Comparison of ENCODE assay signal across 8 cellular contexts in the genomic region with DNA sequence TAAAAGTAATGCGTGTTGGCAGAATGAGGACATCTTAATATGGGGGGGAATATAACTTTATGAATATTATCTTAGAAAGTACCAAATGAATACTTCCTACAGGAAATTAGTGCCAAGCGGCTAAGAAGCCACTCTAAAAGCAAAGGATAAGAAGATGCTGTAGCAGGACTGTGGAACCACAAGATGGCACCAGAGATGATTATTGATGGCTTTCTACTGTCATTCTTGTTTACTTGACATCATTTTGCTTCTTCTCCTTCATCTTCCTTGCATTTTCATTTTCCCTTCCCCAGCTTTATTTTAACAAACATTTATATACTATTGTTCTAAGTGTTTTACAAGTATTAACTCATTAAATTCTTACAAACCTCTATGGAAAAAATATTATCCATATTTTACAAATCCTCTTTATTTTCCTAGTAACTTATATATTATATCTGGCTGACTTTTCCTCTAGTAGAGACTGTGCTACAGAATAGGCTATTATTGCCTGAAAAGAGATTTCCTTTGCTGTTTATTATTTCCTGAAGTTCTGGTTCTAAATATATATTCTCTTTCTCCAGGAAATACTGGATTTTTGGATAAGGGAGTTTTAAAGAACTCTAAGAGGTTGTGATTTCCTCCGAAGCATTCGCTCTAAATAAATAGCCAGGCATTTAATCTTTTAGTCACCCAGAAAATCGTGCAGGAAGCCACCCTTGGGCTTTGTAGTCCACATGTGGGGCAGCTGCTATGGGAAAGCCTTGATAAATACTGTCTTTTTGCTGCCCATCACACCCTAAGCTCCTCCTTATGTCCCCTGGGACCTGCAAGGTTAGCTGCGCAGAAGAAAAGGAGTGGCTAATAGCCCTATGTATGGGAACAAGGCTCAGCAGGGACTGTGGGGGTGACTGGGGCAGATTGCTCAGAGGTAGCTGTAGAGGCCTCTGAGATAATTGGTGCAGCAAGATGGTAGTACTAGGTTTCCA. TPM values are rescaled to one million over a fixed set of nuclear protein-coding genes. Genes with fewer than 3 reads are reported as not detected.
DNase-seq lines count a peak whose midpoint lies in the region; ATAC-seq and TF ChIP-seq lines count a peak whose summit lies in the region.

No MANE protein-coding gene starts in this region.

- H4K91ac ChIP-seq in H9 (ENCODE audit: insufficient read length, low read depth, low read length), result no peak overlapping the region

- H3K4me1 Mint-ChIP-seq in H9, result no peaks in the 10 kb centered on the region; a peak in 1 of 4 replicates
- H3K4me1 Mint-ChIP-seq in activated CD8-positive, alpha-beta T cell treated with anti-CD3 and anti-CD28 coated beads for 36 hours (ENCODE audit: low read depth), result peaks cover 41% of the 10 kb centered on the region

- H3K4me1 ChIP-seq in H9 (ENCODE audit: insufficient read depth, low read length), result no peaks in the 10 kb centered on the region

- H2AK5ac ChIP-seq in H9 (ENCODE audit: insufficient read length, low read length), result no peak overlapping the region

- no peak overlapping the region for H3T11ph ChIP-seq in H9 (ENCODE audit: low read length)

- H3K23me2 ChIP-seq in H9 (ENCODE audit: insufficient read length, low read depth, low read length, poor library complexity, severe bottlenecking), result no peaks in the 10 kb centered on the region

- H3K4me2 ChIP-seq in H9 (ENCODE audit: insufficient read depth, insufficient read length, low read length), result no peak overlapping the region

- H4K8ac ChIP-seq in H9 (replicated peaks; ENCODE audit: insufficient read length, low read depth, low read length), result no peak overlapping the region

- intact Hi-C loops in activated CD8-positive, alpha-beta T cell treated with anti-CD3 and anti-CD28 coated beads for 36 hours (cut with micrococcal nuclease), result no loop called here

- no peaks in the 10 kb centered on the region for H3K36me3 Mint-ChIP-seq in H9 (ENCODE audit: insufficient read depth in 1 of 3, low read depth in 3 of 3)
- H3K36me3 Mint-ChIP-seq in activated CD8-positive, alpha-beta T cell treated with anti-CD3 and anti-CD28 coated beads for 36 hours (ENCODE audit: low read depth), result peaks cover 7% of the 10 kb centered on the region

- no peak overlapping the region for H2BK5ac ChIP-seq in H9 (ENCODE audit: insufficient read length, low read length)

- no peaks in the 10 kb centered on the region for H4K20me1 ChIP-seq in H9 (ENCODE audit: control insufficient read depth, insufficient read depth, insufficient read length)

- peak; percentile 74 for TF ChIP-seq CTCF in H9 (conservative IDR thresholded peaks at IDR 0.05)
- TF ChIP-seq CTCF in activated CD8-positive, alpha-beta T cell treated with anti-CD3 and anti-CD28 coated beads for 36 hours (IDR thresholded peaks at IDR 0.05), result peak; percentile 59

- no peak overlapping the region for H3K4me3 Mint-ChIP-seq in H9
- H3K4me3 Mint-ChIP-seq in activated CD8-positive, alpha-beta T cell treated with anti-CD3 and anti-CD28 coated beads for 36 hours, result no peak overlapping the region

- H3K18ac ChIP-seq in H9 (ENCODE audit: insufficient read length, low read depth, low read length), result no peak overlapping the region

- no peak overlapping the region for H2BK120ac ChIP-seq in H9 (ENCODE audit: low read depth, low read length, poor library complexity, severe bottlenecking)

- no peak overlapping the region for H3K27ac ChIP-seq in H9 (ENCODE audit: insufficient read length, low read depth, low read length)

- no CpG with 5 or more reads among the region's 6 CpGs for WGBS in H9 (ENCODE audit: extremely low coverage, insufficient read length, low lambda C conversion rate)

- no peak overlapping the region for H3K9ac ChIP-seq in H9 (ENCODE audit: extremely low read depth, insufficient read length, low read length)

- CTCF ChIA-PET in activated CD8-positive, alpha-beta T cell treated with anti-CD3 and anti-CD28 coated beads for 36 hours (lab: Charles Lee), result interaction anchor here (1.0 to 3.9 kb wide), 7 partner anchors 11 to 31 kb away, joined by 3 to 25 read pairs (median 8); no protein-coding TSS in a partner anchor

- H3K14ac ChIP-seq in H9 (ENCODE audit: insufficient read depth, low read length), result no peak overlapping the region

- H2BK15ac ChIP-seq in H9 (ENCODE audit: low read depth, low read length), result no peak overlapping the region

- no peaks in the 10 kb centered on the region for H3K27me3 Mint-ChIP-seq in H9 (ENCODE audit: low read depth)
- no peaks in the 10 kb centered on the region for H3K27me3 Mint-ChIP-seq in activated CD8-positive, alpha-beta T cell treated with anti-CD3 and anti-CD28 coated beads for 36 hours

- H3K27me3 ChIP-seq in H9 (ENCODE audit: insufficient read depth, low read length), result no peaks in the 10 kb centered on the region

- no peaks in the 10 kb centered on the region for H3K79me1 ChIP-seq in H9 (ENCODE audit: insufficient read depth, low read depth, low read length, poor library complexity, severe bottlenecking)

- H3K56ac ChIP-seq in H9 (ENCODE audit: insufficient read length, low read depth, low read length), result no peak overlapping the region

- no peak overlapping the region for H2AFZ ChIP-seq in H9 (ENCODE audit: low read length)

- DNase-seq in A172 (ENCODE audit: low spot score) (peak; percentile 57), Daoy (ENCODE audit: low read depth) (peak; percentile 19), H9 (no peak), M059J (ENCODE audit: low read depth) (peak; percentile 45), iris pigment epithelial cell (ENCODE audit: low read depth) (peak; percentile 56), C1 segment of cervical spinal cord (lab: John Stamatoyannopoulos, UW) (no peak)
- peak; percentile 18 for DNase-seq in activated CD8-positive, alpha-beta T cell treated with anti-CD3 and anti-CD28 coated beads for 36 hours
- no peak for DNase-seq in stimulated activated naive CD4-positive, alpha-beta T cell treated with Interleukin-2 at 50 U/mL for 16 hours (lab: John Stamatoyannopoulos, UW)

- ATAC-seq in activated CD8-positive, alpha-beta T cell treated with anti-CD3 and anti-CD28 coated beads for 36 hours, result peak; percentile 42

- no peak overlapping the region for H2BK20ac ChIP-seq in H9 (ENCODE audit: low read depth, low read length, poor library complexity, severe bottlenecking)

- POLR2A ChIA-PET in activated CD8-positive, alpha-beta T cell treated with anti-CD3 and anti-CD28 coated beads for 36 hours (lab: Charles Lee), result interaction anchor here (1.0 kb wide), 1 partner anchor 20 kb away, joined by 3 read pairs; no protein-coding TSS in a partner anchor

- H3K23ac ChIP-seq in H9 (ENCODE audit: insufficient read length, low read depth, low read length), result no peak overlapping the region

- H3K9me3 Mint-ChIP-seq in H9, result no peaks in the 10 kb centered on the region
- peaks cover 2% of the 10 kb centered on the region for H3K9me3 Mint-ChIP-seq in activated CD8-positive, alpha-beta T cell treated with anti-CD3 and anti-CD28 coated beads for 36 hours

- H2BK12ac ChIP-seq in H9 (ENCODE audit: insufficient read length, low read depth, low read length), result no peak overlapping the region

- H3K79me2 ChIP-seq in H9 (ENCODE audit: insufficient read depth, low read length), result no peaks in the 10 kb centered on the region

- no peak overlapping the region for H3K4ac ChIP-seq in H9 (ENCODE audit: low read depth, low read length)

- no peaks in the 10 kb centered on the region for H3K9me3 ChIP-seq in H9 (ENCODE audit: control insufficient read depth, low read depth, low read length)

- no peak overlapping the region for H4K5ac ChIP-seq in H9 (ENCODE audit: insufficient read length, low read depth, low read length)

- H3K27ac Mint-ChIP-seq in H9, result no peak overlapping the region
- H3K27ac Mint-ChIP-seq in activated CD8-positive, alpha-beta T cell treated with anti-CD3 and anti-CD28 coated beads for 36 hours, result peak overlapping the region; percentile 7

RNA-seq across cellular contexts. Expression of a gene that starts 9.2 kb away (rescaled TPM):
- total RNA-seq in A172 (2014; rRNA removed; shearing (Covaris generic)), result 0.07 TPM in 1 of 2 replicates, not detected in the other
- total RNA-seq in Daoy (2014; rRNA removed; shearing (Covaris generic)), result 0.12 TPM in 1 of 2 replicates, not detected in the other
- total RNA-seq in H9 (2021), result 0.07 TPM in 1 of 2 replicates, not detected in the other
- not detected in 2 replicates for total RNA-seq in M059J (2014; rRNA removed; shearing (Covaris generic))
- not detected for total RNA-seq in activated CD8-positive, alpha-beta T cell treated with anti-CD3 and anti-CD28 coated beads for 36 hours

Comparison
In these comparisons a context has a peak if more than half of its experiments do, and no peak if none do; other contexts are left out.
1. DNase-seq: peak in A172 (single experiment), Daoy (single experiment), M059J (single experiment), activated CD8-positive, alpha-beta T cell treated with anti-CD3 and anti-CD28 coated beads for 36 hours (single experiment) and iris pigment epithelial cell (single experiment); none in H9 (single experiment), C1 segment of cervical spinal cord (0 of 14) and stimulated activated naive CD4-positive, alpha-beta T cell treated with Interleukin-2 at 50 U/mL for 16 hours (single experiment).